ENCODE assay signal across 16 cellular contexts in genomic region chr1:213772711-213773110, GRCh38.
DNase-seq lines count a peak whose midpoint lies in the region; ATAC-seq lines count a peak whose summit lies in the region.
"Had no signal": no experiment of that assay in that cellular context is flagged by ENCODE, and none has a peak within 500 bp of the region (broad histone marks: within the 10 kb centered on the region; RNA-seq: fewer than 3 reads in every experiment).

No MANE protein-coding gene starts in this region.

- ATAC-seq in HG02938 (IDR thresholded peaks at IDR 0.05; ENCODE audit: unreplicated experiment) = no peak
- ATAC-seq: GM12878 had no signal

- H3K9ac ChIP-seq in NT2/D1 (ENCODE audit: insufficient read length, low read depth) = no peak overlapping the region
- H3K9ac ChIP-seq: GM23248 had no signal

- DNase-seq in DMS 273 (lab: John Stamatoyannopoulos, UW; ENCODE audit: unreplicated experiment) (peak; percentile 92), DMS 273 treated with DMSO at 0.1 percent for 48 hours (lab: John Stamatoyannopoulos, UW) (peak; percentile 63), NT2/D1 (ENCODE audit: low read depth, low spot score) (peak; percentile 49), retina (peak; percentile 62), NCI-H2171 (lab: John Stamatoyannopoulos, UW) (no peak)
- DNase-seq: ACHN; BE2C; CD4-positive, CD25-positive, alpha-beta regulatory T cell; CD8-positive, alpha-beta memory T cell; COR-L47; DMS153; DMS79; GM23248 had no signal

- H3K9me3 ChIP-seq in NT2/D1 (ENCODE audit: insufficient read depth, low read length) = no peaks in the 10 kb centered on the region
- H3K9me3 ChIP-seq: BE2C, HAP-1 had no signal

- H3K36me3 ChIP-seq in NT2/D1 (ENCODE audit: insufficient read depth, insufficient read length, low read length) = no peaks in the 10 kb centered on the region
- H3K36me3 ChIP-seq: BE2C, HAP-1 had no signal

- H3K4me1 ChIP-seq in NT2/D1 (ENCODE audit: insufficient read depth, insufficient read length) = no peaks in the 10 kb centered on the region
- H3K4me1 ChIP-seq: BE2C, HAP-1 had no signal

- peak overlapping the region; percentile 8 for H3K4me3 ChIP-seq in NT2/D1 (ENCODE audit: insufficient read length, low read depth)
- H3K4me3 ChIP-seq: GM12878, GM23248, HAP-1 had no signal

- peaks cover 19% of the 10 kb centered on the region for H3K27me3 ChIP-seq in NT2/D1 (ENCODE audit: insufficient read depth, insufficient read length)
- H3K27me3 ChIP-seq: BE2C had no signal
